8 cellular contexts compared by ENCODE assay signal in the genomic region with DNA sequence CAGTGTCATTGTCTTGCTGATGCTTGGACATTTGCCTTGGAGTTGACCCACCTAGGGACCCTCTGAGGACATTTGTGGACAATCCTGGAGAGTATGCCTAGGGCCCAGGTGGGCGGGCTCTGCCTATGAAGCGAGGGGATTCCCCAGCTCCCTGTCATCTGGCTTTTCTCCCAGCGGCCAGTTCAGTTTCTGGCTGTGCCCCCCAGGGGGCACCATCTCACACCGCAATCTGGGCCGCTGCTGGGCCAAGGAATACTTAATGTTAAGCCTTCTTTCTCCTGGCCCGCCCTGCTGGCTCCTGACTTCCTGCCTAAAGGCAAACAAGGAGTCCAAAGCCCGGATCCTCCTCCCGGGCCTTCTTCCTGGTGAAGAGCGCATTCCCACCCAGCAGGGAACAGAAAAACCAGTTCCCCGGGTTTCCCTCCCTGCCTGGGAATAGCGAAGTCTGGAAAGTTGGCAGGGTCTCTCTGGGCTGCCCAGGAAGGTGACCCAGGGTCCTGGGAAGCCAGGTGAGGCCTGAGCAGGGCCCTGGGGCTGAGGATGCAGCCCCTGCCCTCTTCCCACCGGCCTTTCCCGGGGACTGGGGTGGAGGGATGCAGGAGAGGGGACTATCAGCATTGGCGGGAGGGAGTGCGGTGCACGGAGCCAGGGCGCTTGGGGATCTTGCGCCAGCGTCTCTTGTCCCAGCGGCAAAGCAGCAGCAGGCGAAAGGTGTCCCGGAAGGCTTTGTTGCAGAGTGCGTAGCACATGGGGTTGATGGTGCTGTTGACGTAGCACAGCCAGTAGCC. TPM values are rescaled to one million over a fixed set of nuclear protein-coding genes. Genes with fewer than 3 reads are reported as not detected.
A peak's percentile ranks its signal among the peaks of the same experiment; 100 is the strongest.
DNase-seq lines count a peak whose midpoint lies in the region; ATAC-seq, FAIRE-seq and TF ChIP-seq lines count a peak whose summit lies in the region.

No MANE protein-coding gene starts in this region.

- dilution Hi-C loops in endothelial cell of umbilical vein (cut with MboI; ENCODE audit: extremely low pct_ligation_motif_present, low sequenced_read_pairs), result no loop called here

- intact Hi-C loops in endothelial cell of umbilical vein (cut with micrococcal nuclease), result loop anchor here (1.0 to 10.0 kb wide), 5 partner anchors 12 to 706 kb away; a partner anchor contains a TSS

- H3K79me2 ChIP-seq in endothelial cell of umbilical vein (ENCODE audit: control insufficient read depth, insufficient read depth, low read length), result no peaks in the 10 kb centered on the region

- peak; percentile 92 for FAIRE-seq in endothelial cell of umbilical vein (lab: Jason Lieb, UNC)

- H3K9me3 ChIP-seq in endothelial cell of umbilical vein (replicated peaks; ENCODE audit: control insufficient read depth, insufficient read depth, low read length), result no peaks in the 10 kb centered on the region

- BruUV-seq in endothelial cell of umbilical vein (replicated peaks; lab: Mats Ljungman, UMichigan), result no TSS peak

- H3K9ac ChIP-seq in endothelial cell of umbilical vein (replicated peaks; ENCODE audit: extremely low read depth, insufficient read depth, low read length), result no peak overlapping the region

- H4K20me1 ChIP-seq in endothelial cell of umbilical vein (replicated peaks; ENCODE audit: control insufficient read depth, extremely low read depth, insufficient read depth, low read length), result no peaks in the 10 kb centered on the region

- H3K27me3 ChIP-seq in endothelial cell of umbilical vein (ENCODE audit: control insufficient read depth in 2 of 2, insufficient read depth in 2 of 2, low read length in 2 of 2), result peaks cover 0 to under 1% of the 10 kb centered on the region in 2 experiments

- POLR2A ChIA-PET in endothelial cell of umbilical vein (lab: Charles Lee), result no interaction called here

- no peak for TF ChIP-seq POLR2A in endothelial cell of umbilical vein (IDR thresholded peaks at IDR 0.05; ENCODE audit: low read depth, low read length)

- TF ChIP-seq CTCF in GM12864 (IDR thresholded peaks at IDR 0.05; ENCODE audit: low read depth, low read length, missing control alignments), result peak; percentile 42
- peak; percentile 87 to 90 for TF ChIP-seq CTCF in endothelial cell of umbilical vein (IDR thresholded peaks at IDR 0.05; ENCODE audit: extremely low read depth in 1 of 2, insufficient read depth in 1 of 2, low read depth in 1 of 2, low read length in 2 of 2)

- no peaks in the 10 kb centered on the region for H3K36me3 ChIP-seq in endothelial cell of umbilical vein (ENCODE audit: control insufficient read depth in 2 of 2, extremely low read depth in 1 of 2, insufficient read depth in 2 of 2, low read length in 2 of 2)

- DNase-seq in A172 (ENCODE audit: low spot score), result peak; percentile 80
- DNase-seq in GM12864 (ENCODE audit: low read depth), result no peak
- peak; percentile 57 for DNase-seq in OCI-M1 (lab: John Stamatoyannopoulos, UW)
- peak; percentile 80 for DNase-seq in endothelial cell of umbilical vein (ENCODE audit: low read depth, low spot score)
- peak; percentile 71 for DNase-seq in medulla oblongata (ENCODE audit: extremely low spot score)

- H2AFZ ChIP-seq in endothelial cell of umbilical vein (ENCODE audit: low read depth, low read length), result peak overlapping the region; percentile 63

- H3K4me3 ChIP-seq in GM12864 (ENCODE audit: low read depth, low read length), result no peak overlapping the region
- no peak overlapping the region for H3K4me3 ChIP-seq in endothelial cell of umbilical vein (replicated peaks in 1 of 3; ENCODE audit: insufficient read depth in 1 of 3, low read depth in 1 of 3, low read length in 3 of 3)

- no peak overlapping the region for H3K4me2 ChIP-seq in endothelial cell of umbilical vein (ENCODE audit: insufficient read depth, low read length)

- no peaks in the 10 kb centered on the region for H3K9me1 ChIP-seq in endothelial cell of umbilical vein (replicated peaks; ENCODE audit: control insufficient read depth, extremely low read depth, insufficient read depth, low read length)

- H3K27ac ChIP-seq in endothelial cell of umbilical vein (ENCODE audit: insufficient read depth, low read depth, low read length), result no peak overlapping the region

- peaks cover 3% of the 10 kb centered on the region for H3K4me1 ChIP-seq in endothelial cell of umbilical vein (ENCODE audit: control insufficient read depth, extremely low read depth, insufficient read depth, low read length)

- CTCF ChIA-PET in endothelial cell of umbilical vein (lab: Charles Lee), result interaction anchor here (0.6 to 3.8 kb wide), 28 partner anchors 10 to 304 kb away, joined by 3 to 165 read pairs (median 5); a partner anchor contains a TSS

- ATAC-seq in HG03469 (IDR thresholded peaks at IDR 0.05; ENCODE audit: unreplicated experiment) (no peak), GM18868 (IDR thresholded peaks at IDR 0.05; ENCODE audit: unreplicated experiment) (no peak), HG02852 (IDR thresholded peaks at IDR 0.05; ENCODE audit: unreplicated experiment) (no peak)

TF ChIP-seq in endothelial cell of umbilical vein, 7 proteins besides CTCF, POLR2A, EP300 and RAD21:
- no peak for TF ChIP-seq FOS (IDR thresholded peaks at IDR 0.05; ENCODE audit: borderline replicate concordance, insufficient read depth, low read length)
- TF ChIP-seq MYC (IDR thresholded peaks at IDR 0.05; ENCODE audit: low read depth, low read length), result no peak
- TF ChIP-seq JUN (IDR thresholded peaks at IDR 0.05; ENCODE audit: borderline replicate concordance, insufficient read depth, insufficient read length, low read depth), result no peak
- TF ChIP-seq POLR2AphosphoS5 (IDR thresholded peaks at IDR 0.05; ENCODE audit: insufficient read depth, low read depth, low read length), result no peak
- no peak for TF ChIP-seq GATA2 (IDR thresholded peaks at IDR 0.05; ENCODE audit: insufficient read depth, insufficient read length, low read depth, low read length)

RNA-seq across cellular contexts. Expression of a gene that starts 11.9 kb away (rescaled TPM):
- 0.02 TPM in 1 of 2 replicates, not detected in the other for total RNA-seq in A172 (2014; rRNA removed; shearing (Covaris generic))
- total RNA-seq in endothelial cell of umbilical vein, result not detected in 2 replicates
- not detected in 2 replicates for polyA plus RNA-seq in endothelial cell of umbilical vein
- not detected in 2 replicates for polyA plus RNA-seq in endothelial cell of umbilical vein (2011; cell fraction: cytosol; rRNA removed)
- polyA plus RNA-seq in endothelial cell of umbilical vein (2011; cell fraction: nucleus; rRNA removed), result not detected in 2 replicates
- not detected in 2 replicates for polyA plus RNA-seq in endothelial cell of umbilical vein (2012)
- polyA minus RNA-seq in endothelial cell of umbilical vein, result not detected in 2 replicates
- polyA minus RNA-seq in endothelial cell of umbilical vein (2011; cell fraction: cytosol; rRNA and poly(A)+ RNA removed), result not detected
- not detected in 2 replicates for polyA minus RNA-seq in endothelial cell of umbilical vein (2011; cell fraction: nucleus; rRNA and poly(A)+ RNA removed)

RNA-seq across cellular contexts. Expression of a gene that starts 28.6 kb away (rescaled TPM):
- total RNA-seq in A172 (2014; rRNA removed; shearing (Covaris generic)), result 198 and 207 TPM in 2 replicates
- total RNA-seq in endothelial cell of umbilical vein, result 190 and 208 TPM in 2 replicates
- 337 and 344 TPM in 2 replicates for polyA plus RNA-seq in endothelial cell of umbilical vein
- polyA plus RNA-seq in endothelial cell of umbilical vein (2011; cell fraction: cytosol; rRNA removed), result 198 and 221 TPM in 2 replicates
- polyA plus RNA-seq in endothelial cell of umbilical vein (2011; cell fraction: nucleus; rRNA removed), result 576 and 592 TPM in 2 replicates
- polyA plus RNA-seq in endothelial cell of umbilical vein (2012), result 149 and 184 TPM in 2 replicates
- 194 and 205 TPM in 2 replicates for polyA minus RNA-seq in endothelial cell of umbilical vein
- polyA minus RNA-seq in endothelial cell of umbilical vein (2011; cell fraction: cytosol; rRNA and poly(A)+ RNA removed), result 579 TPM
- polyA minus RNA-seq in endothelial cell of umbilical vein (2011; cell fraction: nucleus; rRNA and poly(A)+ RNA removed), result 229 and 240 TPM in 2 replicates
